Comparison of ENCODE assay signal across 8 cellular contexts in the genomic region with DNA sequence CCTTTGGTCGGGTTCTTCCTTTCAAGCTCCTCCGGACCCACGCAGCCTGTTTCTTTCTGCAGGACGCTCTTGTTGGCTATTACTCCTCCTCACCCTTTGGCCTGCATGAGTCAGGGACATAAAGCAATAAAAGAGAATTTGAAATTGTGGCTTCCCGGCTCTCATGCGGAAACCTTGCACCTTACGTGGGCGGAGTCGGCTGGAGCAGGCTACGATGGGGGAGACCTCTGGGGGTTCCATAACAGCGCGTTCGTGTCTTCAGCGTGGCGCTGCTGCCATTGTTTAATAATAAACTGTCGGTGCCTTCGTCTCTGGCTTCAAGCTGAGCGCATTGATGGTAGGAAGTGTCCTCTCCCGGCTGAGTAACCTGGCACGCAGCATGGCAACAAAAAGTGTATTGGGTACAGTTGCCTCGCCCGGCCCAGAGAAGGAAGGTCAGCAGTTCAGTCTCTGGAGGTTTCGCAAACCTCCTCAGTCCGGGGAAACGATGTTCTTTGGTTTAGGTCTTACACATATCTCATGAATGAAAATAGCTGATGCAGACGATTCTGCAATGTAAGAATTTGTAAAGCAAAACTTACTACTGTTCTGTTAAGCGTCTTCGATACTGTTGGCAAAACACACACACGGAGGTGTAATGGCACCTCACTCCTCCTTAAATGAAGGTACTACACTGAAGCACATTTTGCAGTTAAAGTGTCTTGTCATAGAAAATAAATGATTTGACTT. TPM values are rescaled to one million over a fixed set of nuclear protein-coding genes. Genes with fewer than 3 reads are reported as not detected.
DNase-seq lines count a peak whose midpoint lies in the region; ATAC-seq and TF ChIP-seq lines count a peak whose summit lies in the region.

No MANE protein-coding gene starts in this region.

- in situ Hi-C loops in Panc1 (cut with HindIII; ENCODE audit: low pct_unique_long_range_greater_than_20kb, low sequenced_read_pairs) = no loop called here

- H3K9me3 ChIP-seq in Panc1 (ENCODE audit: control insufficient read depth, insufficient read depth, low read depth, low read length) = no peaks in the 10 kb centered on the region
- H3K9me3 ChIP-seq in lower lobe of right lung = no peaks in the 10 kb centered on the region
- no peaks in the 10 kb centered on the region for H3K9me3 ChIP-seq in suprapubic skin

- H3K36me3 ChIP-seq in Panc1 (ENCODE audit: control insufficient read depth, insufficient read depth, low read length) (peaks cover 7% of the 10 kb centered on the region; the same call in 1 of the 2 replicates), lower lobe of right lung (no peaks in the 10 kb centered on the region), suprapubic skin (no peaks in the 10 kb centered on the region)

- POLR2A ChIA-PET in Panc1 (lab: Charles Lee) = no interaction called here

- peak overlapping the region; percentile 70 for H3K27ac ChIP-seq in Panc1 (ENCODE audit: low read length)
- H3K27ac ChIP-seq in cingulate gyrus (ENCODE audit: low read depth, low read length) = peak overlapping the region; percentile 89
- H3K27ac ChIP-seq in lower lobe of right lung = peak overlapping the region; percentile 92
- H3K27ac ChIP-seq in suprapubic skin = peak overlapping the region; percentile 95

- DNase-seq in CD1c-positive myeloid dendritic cell (ENCODE audit: extremely low spot score) = peak; percentile 81
- DNase-seq in Panc1 (ENCODE audit: low read depth, low spot score) = no peak
- peak; percentile 82 for DNase-seq in lower lobe of right lung
- DNase-seq in suprapubic skin (ENCODE audit: low spot score in 2 of 2) = peak; percentile 82 to 87
- DNase-seq in activated CD4-positive, alpha-beta T cell treated with anti-CD3 and anti-CD28 coated beads for 1 hour = no peak

- WGBS in suprapubic skin = under 1% methylated on average over 29 of the region's 29 CpGs

- H3K27me3 ChIP-seq in Panc1 (ENCODE audit: control insufficient read depth, insufficient read depth, low read length) (no peaks in the 10 kb centered on the region; the same call in 1 of the 2 replicates), lower lobe of right lung (ENCODE audit: low read depth) (no peaks in the 10 kb centered on the region), suprapubic skin (no peaks in the 10 kb centered on the region)

- H3K4me1 ChIP-seq in Panc1 (ENCODE audit: control insufficient read depth, insufficient read depth, low read length) (peaks cover 16% of the 10 kb centered on the region), lower lobe of right lung (peaks cover 22% of the 10 kb centered on the region), suprapubic skin (peaks cover 20% of the 10 kb centered on the region)

- CTCF ChIA-PET in Panc1 (lab: Charles Lee) = interaction anchor here (0.5 kb wide), 1 partner anchor 269 kb away, joined by 3 read pairs; no protein-coding TSS in a partner anchor

- TF ChIP-seq CTCF in Panc1 (IDR thresholded peaks at IDR 0.05) (no peak), lower lobe of right lung (IDR thresholded peaks at IDR 0.05) (no peak), suprapubic skin (IDR thresholded peaks at IDR 0.05) (no peak)

- no TSS peak for BruUV-seq in Panc1 (replicated peaks; lab: Mats Ljungman, UMichigan)

- TF ChIP-seq POLR2A in suprapubic skin (IDR thresholded peaks at IDR 0.05) = no peak

- H3K4me3 ChIP-seq in Panc1 (ENCODE audit: low read depth in 2 of 2, low read length in 2 of 2) (peak overlapping the region; percentile 91 to 95), lower lobe of right lung (peak overlapping the region; percentile 71), suprapubic skin (peak overlapping the region; percentile 78)

- ATAC-seq in GM19025 (IDR thresholded peaks at IDR 0.05; ENCODE audit: low read depth, unreplicated experiment) = peak; percentile 11
- peak; percentile 17 for ATAC-seq in HG03108 (IDR thresholded peaks at IDR 0.05; ENCODE audit: unreplicated experiment)
- peak; percentile 62 for ATAC-seq in Panc1
- ATAC-seq in lower lobe of right lung = peak; percentile 83 to 84

- no peak for TF ChIP-seq EP300 in suprapubic skin (IDR thresholded peaks at IDR 0.05)

- intact Hi-C loops in Panc1 (cut with micrococcal nuclease; ENCODE audit: unreplicated experiment) = loop anchor here (10.0 kb wide), 1 partner anchor 250 kb away; no protein-coding TSS in a partner anchor
- intact Hi-C loops in lower lobe of right lung (cut with DNase I) = no loop called here

RNA-seq across cellular contexts. Expression of gene CCDC186, which starts 0.6 kb away (rescaled TPM):
- total RNA-seq in Panc1 (2021; ENCODE audit: unreplicated experiment) (14.4 TPM), lower lobe of right lung (33.1 TPM), suprapubic skin (10 to 100 TPM; 39.0 to 87.8 (median 50.9) TPM)
- polyA plus RNA-seq in Panc1 (2012; ENCODE audit: insufficient read length) = 5.0 TPM

RNA-seq across cellular contexts. Expression of gene TDRD1, which starts 4.5 kb away (rescaled TPM):
- total RNA-seq in Panc1 (2021; ENCODE audit: unreplicated experiment) (not detected), lower lobe of right lung (0.09 TPM), suprapubic skin (under 1 TPM in 3 of 4 donors, not detected in 1; 0.17 to 0.42 (median 0.40) TPM)
- polyA plus RNA-seq in Panc1 (2012; ENCODE audit: insufficient read length) = not detected

Comparison
In these comparisons a context has a peak if more than half of its experiments do, and no peak if none do; other contexts are left out.
1. DNase-seq: peak in CD1c-positive myeloid dendritic cell (single experiment), lower lobe of right lung (single experiment) and suprapubic skin (2 of 2); none in Panc1 (single experiment) and activated CD4-positive, alpha-beta T cell treated with anti-CD3 and anti-CD28 coated beads for 1 hour (single experiment).
2. ATAC-seq: peak in every context shown above with its lines; median percentile 84 in lower lobe of right lung; 62 in Panc1; 17 in HG03108; 11 in GM19025.
3. Peak in every context shown above with its lines, with median percentiles within 50 percentile points of each other: H3K27ac ChIP-seq and H3K4me3 ChIP-seq.